Comparison of ENCODE assay signal across 8 cellular contexts in the genomic region with DNA sequence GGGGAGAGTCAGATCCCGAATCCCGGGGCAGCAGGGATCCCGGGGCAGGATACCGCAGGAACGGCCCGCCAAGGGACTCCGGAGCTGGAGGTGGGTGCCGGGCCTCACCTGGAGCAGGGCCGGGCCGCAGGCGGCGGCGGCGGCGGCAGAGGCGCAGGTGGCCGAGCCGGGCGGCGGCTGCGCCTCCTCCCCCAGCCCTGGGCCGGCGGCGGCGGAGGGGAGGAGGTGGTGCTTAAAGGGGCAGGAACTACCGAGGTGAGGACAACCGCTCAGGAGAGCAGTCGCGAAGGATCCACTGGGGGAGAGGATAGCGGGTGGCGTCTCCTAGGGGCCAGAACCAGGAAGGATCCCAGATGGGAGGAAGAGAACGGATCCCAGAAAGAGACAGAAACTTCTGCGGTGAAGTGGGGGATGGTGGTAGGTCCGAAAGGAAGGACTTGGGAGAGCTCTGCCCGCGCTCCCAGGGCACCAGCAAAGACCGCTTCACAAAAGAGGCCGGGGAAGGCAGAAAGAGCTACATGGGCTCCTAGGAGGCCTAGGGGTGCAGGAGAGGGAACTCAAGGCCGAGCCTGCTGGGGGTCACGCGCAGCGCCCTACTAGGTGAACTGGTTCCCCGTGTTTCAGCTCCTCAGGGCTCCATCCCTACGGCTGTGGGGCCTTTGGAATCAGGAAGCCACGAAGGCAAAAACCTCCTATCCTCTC. TPM values are rescaled to one million over a fixed set of nuclear protein-coding genes. Genes with fewer than 3 reads are reported as not detected.
DNase-seq lines count a peak whose midpoint lies in the region; ATAC-seq and TF ChIP-seq lines count a peak whose summit lies in the region.

No MANE protein-coding gene starts in this region.

- peaks cover 56% of the 10 kb centered on the region for H3K79me2 ChIP-seq in hepatocyte

- H3K4me3 ChIP-seq in astrocyte of the spinal cord (ENCODE audit: low read depth, low read length) (peak overlapping the region; percentile 81), hepatocyte (peak overlapping the region; percentile 79)

- 3% methylated on average over 41 of the region's 45 CpGs for WGBS in hepatocyte (ENCODE audit: low lambda C conversion rate, missing lambda C conversion rate)

- H3K9me3 ChIP-seq in hepatocyte (ENCODE audit: low read depth) = no peaks in the 10 kb centered on the region

- H3K9me2 ChIP-seq in hepatocyte (replicated peaks; ENCODE audit: insufficient read depth) = no peaks in the 10 kb centered on the region

- DNase-seq in ELF-1 (ENCODE audit: low read depth, low spot score) (peak; percentile 87), HEK293T (ENCODE audit: extremely low spot score) (peak; percentile 66), NCI-H1694 treated with DMSO at 0.1 percent for 48 hours (lab: John Stamatoyannopoulos, UW) (peak; percentile 8), T-helper 9 cell (peak; percentile 56), astrocyte of the spinal cord (ENCODE audit: low read depth, low spot score) (peak; percentile 83), hepatocyte (ENCODE audit: low spot score) (peak; percentile 92), putamen (ENCODE audit: low spot score) (peak; percentile 58)

- ATAC-seq in HG02759 (IDR thresholded peaks at IDR 0.05; ENCODE audit: unreplicated experiment) = no peak

- H3K4me2 ChIP-seq in hepatocyte = peak overlapping the region; percentile 75

- peaks cover 6% of the 10 kb centered on the region for H4K20me1 ChIP-seq in hepatocyte (ENCODE audit: insufficient read depth, poor library complexity, severe bottlenecking)

- H3K36me3 ChIP-seq in hepatocyte (replicated peaks; ENCODE audit: insufficient read depth, low read depth) = no peaks in the 10 kb centered on the region

- TF ChIP-seq CTCF in astrocyte of the spinal cord (IDR thresholded peaks at IDR 0.05; ENCODE audit: low read depth, low read length) (peak; percentile 62), hepatocyte (IDR thresholded peaks at IDR 0.05; ENCODE audit: poor library complexity) (peak; percentile 56)

- peak overlapping the region; percentile 89 for H3K27ac ChIP-seq in hepatocyte

- in situ Hi-C loops in astrocyte of the spinal cord (cut with HindIII; ENCODE audit: low sequenced_read_pairs) = no loop called here

- peak overlapping the region; percentile 43 for H2AFZ ChIP-seq in hepatocyte

- H3K27me3 ChIP-seq in hepatocyte = no peaks in the 10 kb centered on the region

- peaks cover 35% of the 10 kb centered on the region for H3K4me1 ChIP-seq in hepatocyte (ENCODE audit: insufficient read depth)

- POLR2A ChIA-PET in HEK293T (lab: Yijun Ruan, JAX) = interaction anchor here (1.1 to 4.2 kb wide), 8 partner anchors 10 to 186 kb away, joined by 3 to 42 read pairs (median 6); a partner anchor contains a TSS

- CTCF ChIA-PET in HEK293T (lab: Yijun Ruan, JAX) = interaction anchor here (0.9 to 1.3 kb wide), 2 partner anchors 88 to 100 kb away, joined by 3 read pairs; no protein-coding TSS in a partner anchor

TF ChIP-seq in HEK293T, 16 proteins besides CTCF, POLR2A, EP300 and RAD21:
- TF ChIP-seq HDGF (IDR thresholded peaks at IDR 0.05; ENCODE audit: borderline replicate concordance) = 0 out of 2 replicates have a peak, but pooled peaks have one; percentile 67
- TF ChIP-seq BHLHE40 (IDR thresholded peaks at IDR 0.05; ENCODE audit: borderline replicate concordance) = no peak
- TF ChIP-seq FOXM1 (IDR thresholded peaks at IDR 0.05; ENCODE audit: borderline replicate concordance) = 0 out of 2 replicates have a peak, but pooled peaks have one; percentile 54

RNA-seq across cellular contexts. Expression of a gene that starts 4.9 kb away (rescaled TPM):
- 27.9 and 34.5 TPM in 2 replicates for total RNA-seq in hepatocyte
- 33.1 and 42.0 TPM in 2 replicates for polyA plus RNA-seq in hepatocyte

RNA-seq across cellular contexts. Expression of a gene that starts 10.8 kb away (rescaled TPM):
- total RNA-seq in hepatocyte = 478 and 579 TPM in 2 replicates
- polyA plus RNA-seq in hepatocyte = 950 and 953 TPM in 2 replicates

RNA-seq across cellular contexts. Expression of a gene that starts 53.1 kb away (rescaled TPM):
- total RNA-seq in hepatocyte = 128 and 142 TPM in 2 replicates
- 154 and 156 TPM in 2 replicates for polyA plus RNA-seq in hepatocyte

Comparison
In these comparisons a context has a peak if more than half of its experiments do, and no peak if none do; other contexts are left out.
1. DNase-seq: peak in every context shown above with its lines; median percentile 92 in hepatocyte; 87 in ELF-1; 83 in astrocyte of the spinal cord; 66 in HEK293T; 58 in putamen; 56 in T-helper 9 cell; 8 in NCI-H1694 treated with DMSO at 0.1 percent for 48 hours.